8 cellular contexts compared by ENCODE assay signal in genomic region chr12:57836442-57837375, GRCh38. TPM values are rescaled to one million over a fixed set of nuclear protein-coding genes. Genes with fewer than 3 reads are reported as not detected.
DNase-seq lines count a peak whose midpoint lies in the region; ATAC-seq and TF ChIP-seq lines count a peak whose summit lies in the region.

No MANE protein-coding gene starts in this region.

- H3K27me3 ChIP-seq in BJ (ENCODE audit: control insufficient read depth, insufficient read depth, low read length) (no peaks in the 10 kb centered on the region), sigmoid colon (no peaks in the 10 kb centered on the region)

- TF ChIP-seq EP300 in sigmoid colon (IDR thresholded peaks at IDR 0.05), result no peak

- TF ChIP-seq POLR2A in sigmoid colon (IDR thresholded peaks at IDR 0.05), result no peak

- ATAC-seq in GM18519 (IDR thresholded peaks at IDR 0.05; ENCODE audit: low FRiP score, unreplicated experiment), result peak; percentile 51
- peak; percentile 38 for ATAC-seq in HG03045 (IDR thresholded peaks at IDR 0.05; ENCODE audit: unreplicated experiment)
- peak; percentile 60 for ATAC-seq in left ventricle myocardium superior

- H3K4me3 ChIP-seq in BJ (ENCODE audit: low read depth, low read length) (peak overlapping the region; percentile 12), sigmoid colon (peak overlapping the region in 3 of 4 donors; percentile 14 to 24 (median 20))

- H3K4me1 ChIP-seq in sigmoid colon, result peaks cover 0 to 100% (median 99%) of the 10 kb centered on the region in 4 donors

- intact Hi-C loops in left ventricle myocardium superior (cut with micrococcal nuclease) (no loop called here), sigmoid colon (cut with DNase I) (loop anchor here (10.0 kb wide), 1 partner anchor 52 kb away; the partner anchor contains the start of gene TSFM)

- CTCF ChIA-PET in BJ (lab: Yijun Ruan, JAX), result interaction anchor here (0.8 to 10.2 kb wide), 12 partner anchors 9 to 70 kb away, joined by 3 to 92 read pairs (median 3); partner anchors contain the start of genes CYP27B1 and TSFM

- no peak for DNase-seq in BJ (ENCODE audit: low read depth)
- peak; percentile 94 for DNase-seq in NCI-H69 (lab: John Stamatoyannopoulos, UW)
- peak in 43 of 56 donors; percentile 10 to 73 (median 35) for DNase-seq in amygdala (lab: John Stamatoyannopoulos, UW)
- DNase-seq in left ventricle myocardium superior, result peak; percentile 87
- DNase-seq in sigmoid colon, result peak; percentile 89
- DNase-seq in SK-N-DZ (ENCODE audit: low spot score), result no peak

- peak overlapping the region; percentile 64 to 100 (median 100) for H3K27ac ChIP-seq in sigmoid colon

- 5 to 9% methylated on average over 13 of the region's 13 CpGs for WGBS in sigmoid colon, 2 donors

- POLR2A ChIA-PET in BJ (lab: Charles Lee), result interaction anchor here (0.7 kb wide), 1 partner anchor 60 kb away, joined by 3 read pairs; no protein-coding TSS in a partner anchor

- H3K36me3 ChIP-seq in BJ (ENCODE audit: control insufficient read depth, insufficient read depth, low read length), result peaks cover 6% of the 10 kb centered on the region
- H3K36me3 ChIP-seq in sigmoid colon, result no peaks in the 10 kb centered on the region

- TF ChIP-seq CTCF in BJ (IDR thresholded peaks at IDR 0.05; ENCODE audit: insufficient read depth, low read depth, low read length) (no peak), sigmoid colon (IDR thresholded peaks at IDR 0.05) (no peak)

- H3K9me3 ChIP-seq in sigmoid colon, result no peaks in the 10 kb centered on the region

RNA-seq across cellular contexts. Expression of gene CTDSP2, which starts 9.8 kb away (rescaled TPM):
- polyA plus RNA-seq in BJ (2011; rRNA removed), result 229 and 284 TPM in 2 replicates
- polyA minus RNA-seq in BJ (2011; rRNA and poly(A)+ RNA removed), result 214 and 257 TPM in 2 replicates
- 104 TPM for total RNA-seq in left ventricle myocardium superior
- 100 to 1,000 TPM; 121 to 183 (median 135) TPM for total RNA-seq in sigmoid colon
- polyA plus RNA-seq in sigmoid colon, result 100 to 1,000 TPM in 2 of 3 donors, 10 to 100 TPM in 1; 85.3 to 122 (median 105) TPM
- 43.8 and 49.4 TPM in 2 replicates for polyA plus RNA-seq in SK-N-DZ (2014; cell fraction: cytosol; rRNA removed)
- 45.8 and 57.4 TPM in 2 replicates for polyA plus RNA-seq in SK-N-DZ (2014; cell fraction: nucleus; rRNA removed)

RNA-seq across cellular contexts. Expression of gene AVIL, which starts 18.2 kb away (rescaled TPM):
- polyA plus RNA-seq in BJ (2011; rRNA removed) (4.4 and 5.0 TPM in 2 replicates), sigmoid colon (10 to 100 TPM in 1 of 3 donors, 1 to 10 TPM in 2; 6.2 to 11.4 (median 8.3) TPM)
- polyA minus RNA-seq in BJ (2011; rRNA and poly(A)+ RNA removed), result 2.6 and 3.2 TPM in 2 replicates
- total RNA-seq in left ventricle myocardium superior (2.4 TPM), sigmoid colon (10 to 100 TPM in 1 of 4 donors, 1 to 10 TPM in 3; 2.1 to 12.2 (median 5.1) TPM)
- 0.63 and 1.1 TPM in 2 replicates for polyA plus RNA-seq in SK-N-DZ (2014; cell fraction: cytosol; rRNA removed)
- 4.4 and 4.9 TPM in 2 replicates for polyA plus RNA-seq in SK-N-DZ (2014; cell fraction: nucleus; rRNA removed)

RNA-seq across cellular contexts. Expression of gene TSFM, which starts 54.1 kb away (rescaled TPM):
- 14.5 and 15.1 TPM in 2 replicates for polyA plus RNA-seq in BJ (2011; rRNA removed)
- polyA minus RNA-seq in BJ (2011; rRNA and poly(A)+ RNA removed), result 3.8 and 5.1 TPM in 2 replicates
- 52.4 TPM for total RNA-seq in left ventricle myocardium superior
- total RNA-seq in sigmoid colon, result 10 to 100 TPM in 3 of 4 donors, 1 to 10 TPM in 1; 8.0 to 29.6 (median 25.3) TPM
- polyA plus RNA-seq in sigmoid colon, result 10 to 100 TPM; 36.0 to 49.3 (median 47.9) TPM
- 69.4 and 76.1 TPM in 2 replicates for polyA plus RNA-seq in SK-N-DZ (2014; cell fraction: cytosol; rRNA removed)
- 49.0 and 61.3 TPM in 2 replicates for polyA plus RNA-seq in SK-N-DZ (2014; cell fraction: nucleus; rRNA removed)

Comparison
In these comparisons a context has a peak if more than half of its experiments do, and no peak if none do; other contexts are left out.
1. DNase-seq: peak in NCI-H69 (single experiment), amygdala (43 of 56), left ventricle myocardium superior (single experiment) and sigmoid colon (single experiment); none in BJ (single experiment) and SK-N-DZ (single experiment).
2. Peak in every context shown above with its lines, with median percentiles within 50 percentile points of each other: ATAC-seq.